Comparison of ENCODE assay signal across 25 cellular contexts in the genomic region with DNA sequence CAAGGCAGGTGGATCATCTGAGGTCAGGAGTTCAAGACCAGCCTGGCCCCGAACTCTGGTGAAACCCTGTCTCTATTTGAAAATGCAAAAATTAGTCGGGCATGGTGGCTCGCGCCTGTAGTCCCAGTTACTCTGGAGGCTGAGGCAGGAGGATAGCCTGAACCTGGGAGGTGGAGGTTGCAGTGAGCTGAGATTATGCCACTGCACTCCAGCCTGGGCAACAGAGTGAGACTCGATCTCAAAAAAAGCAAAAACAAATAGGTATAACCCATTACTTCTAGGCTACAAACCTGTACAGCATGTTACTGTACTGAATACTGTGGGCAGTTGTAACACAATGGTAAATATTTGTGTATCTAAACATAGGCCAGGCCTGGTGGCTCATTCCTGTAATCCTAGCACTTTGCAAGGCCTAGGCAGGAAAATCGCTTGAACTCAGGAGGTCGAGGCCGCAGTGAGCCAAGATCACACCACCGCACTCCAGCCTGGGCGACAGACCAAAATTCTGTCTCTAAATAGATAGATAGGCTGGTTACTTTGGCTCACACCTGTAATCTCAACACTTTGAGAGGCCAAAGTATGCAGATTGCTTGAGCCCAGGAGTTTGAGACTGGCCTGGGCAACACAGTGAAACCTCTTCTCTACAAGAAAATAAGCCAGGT.
DNase-seq lines count a peak whose midpoint lies in the region; ATAC-seq and TF ChIP-seq lines count a peak whose summit lies in the region.
"Had no signal": no experiment of that assay in that cellular context is flagged by ENCODE, and none has a peak within 500 bp of the region (broad histone marks: within the 10 kb centered on the region; RNA-seq: fewer than 3 reads in every experiment).

No MANE protein-coding gene starts in this region.

- no peaks in the 10 kb centered on the region for H3K36me3 ChIP-seq in right atrium auricular region
- no peaks in the 10 kb centered on the region for H3K36me3 ChIP-seq in psoas muscle (ENCODE audit: insufficient read depth in 1 of 2, low read depth in 1 of 2)
- peaks cover 0 to 3% of the 10 kb centered on the region in 2 experiments for H3K36me3 ChIP-seq in SK-N-SH (replicated peaks in 1 of 2; ENCODE audit: control insufficient read depth in 1 of 2, insufficient read depth in 2 of 2, low read length in 1 of 2)

- POLR2A ChIA-PET in SK-N-SH (lab: Yijun Ruan, JAX), result no interaction called here

- no peak for DNase-seq in CD14-positive monocyte (ENCODE audit: low spot score)
- peak; percentile 21 for DNase-seq in astrocyte of the hippocampus (ENCODE audit: low read depth, low spot score)
- DNase-seq in right atrium auricular region (ENCODE audit: low spot score), result no peak
- DNase-seq in psoas muscle, result no peak
- DNase-seq in amniotic stem cell (lab: John Stamatoyannopoulos, UW), result no peak
- no peak for DNase-seq in SK-N-SH
- DNase-seq in SIG-M5 (lab: John Stamatoyannopoulos, UW), result no peak
- DNase-seq in NCI-H2171 treated with DMSO at 0.1 percent for 48 hours (lab: John Stamatoyannopoulos, UW), result no peak
- DNase-seq: activated CD4-positive, alpha-beta T cell treated with anti-CD3 and anti-CD28 coated beads for 48 hours; activated CD8-positive, alpha-beta memory T cell treated with anti-CD3 and anti-CD28 coated beads, Interleukin-2, amount 10 ng/mL, durations not matched to agents 7 days and 5 days; activated naive CD8-positive, alpha-beta T cell treated with anti-CD3 and anti-CD28 coated beads for 36 hours; erythroblast; foreskin melanocyte; HFFc6; Kasumi-1; kidney; midbrain; NCI-H1048; NCI-H1930; NCI-H510A treated with DMSO at 0.1 percent for 48 hours; stimulated activated CD8-positive, alpha-beta memory T cell treated with anti-CD3 and anti-CD28 coated beads, Interleukin-4, amount 100 ng/mL, for 48 hours had no signal

- intact Hi-C loops in CD14-positive monocyte (cut with micrococcal nuclease), result loop anchor here in 1 of 2 donors (1.0 to 5.0 kb wide), 3 partner anchors 29 to 62 kb away; a partner anchor contains a TSS
- intact Hi-C loops in psoas muscle (cut with DNase I), result loop anchor here in 1 of 2 donors (5.0 kb wide), 1 partner anchor 62 kb away; a partner anchor contains a TSS

- no peak overlapping the region for H3K4me2 ChIP-seq in SK-N-SH

- TF ChIP-seq CTCF in CD14-positive monocyte (IDR thresholded peaks at IDR 0.05) (no peak), right atrium auricular region (IDR thresholded peaks at IDR 0.05) (no peak), psoas muscle (IDR thresholded peaks at IDR 0.05) (no peak), SK-N-SH (IDR thresholded peaks at IDR 0.05) (no peak)

- peaks cover 56 to 76% of the 10 kb centered on the region in 2 donors for H3K36me3 Mint-ChIP-seq in CD14-positive monocyte

- H3K4me1 Mint-ChIP-seq in CD14-positive monocyte, result peaks cover 31% of the 10 kb centered on the region

- peak; percentile 12 to 81 (median 73) for ATAC-seq in psoas muscle
- ATAC-seq: activated CD8-positive, alpha-beta memory T cell treated with anti-CD3 and anti-CD28 coated beads, Interleukin-2, amount 10 ng/mL, durations not matched to agents 7 days and 5 days; T-cell had no signal

- H3K9me2 ChIP-seq in SK-N-SH, result no peaks in the 10 kb centered on the region

- CTCF ChIA-PET in SK-N-SH (lab: Yijun Ruan, JAX), result no interaction called here

- H3K27ac ChIP-seq in right atrium auricular region, result peak overlapping the region; percentile 63 to 77
- H3K27ac ChIP-seq in psoas muscle, result peak overlapping the region; percentile 77
- H3K27ac ChIP-seq in SK-N-SH (ENCODE audit: low read depth in 2 of 2, low read length in 1 of 2), result no peak overlapping the region
- H3K27ac ChIP-seq: BLaER1 treated with 17β-estradiol and CSF1 and Interleukin-3, amounts not matched to agents 10 nM and 100 nM; dorsolateral prefrontal cortex had no signal

- no peak overlapping the region for H3K9ac ChIP-seq in SK-N-SH
- H3K9ac ChIP-seq: BLaER1 treated with 17β-estradiol and CSF1 and Interleukin-3, amounts not matched to agents 10 nM and 100 nM had no signal

- no peak overlapping the region for H2AFZ ChIP-seq in SK-N-SH (ENCODE audit: low read depth)

- peaks cover 17% of the 10 kb centered on the region for H3F3A ChIP-seq in SK-N-SH (replicated peaks; ENCODE audit: insufficient read depth)

- no peak overlapping the region for H3K4me3 Mint-ChIP-seq in CD14-positive monocyte
- H3K4me3 Mint-ChIP-seq: activated CD8-positive, alpha-beta memory T cell treated with anti-CD3 and anti-CD28 coated beads, Interleukin-2, amount 10 ng/mL, durations not matched to agents 7 days and 5 days; activated naive CD8-positive, alpha-beta T cell treated with anti-CD3 and anti-CD28 coated beads for 36 hours; HFFc6; neural crest cell; T-cell had no signal

- no peak for TF ChIP-seq RAD21 in SK-N-SH (IDR thresholded peaks at IDR 0.05; ENCODE audit: low read length)

- H3K4me3 ChIP-seq in right atrium auricular region, result no peak overlapping the region
- no peak overlapping the region for H3K4me3 ChIP-seq in psoas muscle
- no peak overlapping the region for H3K4me3 ChIP-seq in SK-N-SH (ENCODE audit: low read depth in 2 of 2, low read length in 1 of 2)
- H3K4me3 ChIP-seq: BLaER1 treated with 17β-estradiol and CSF1 and Interleukin-3, amounts not matched to agents 10 nM and 100 nM; dorsolateral prefrontal cortex had no signal

- H3K27me3 ChIP-seq in right atrium auricular region (no peaks in the 10 kb centered on the region), psoas muscle (ENCODE audit: insufficient read depth in 3 of 3, low read length in 2 of 3) (no peaks in the 10 kb centered on the region), SK-N-SH (ENCODE audit: insufficient read depth) (no peaks in the 10 kb centered on the region)
- H3K27me3 ChIP-seq: BLaER1 treated with 17β-estradiol and CSF1 and Interleukin-3, amounts not matched to agents 10 nM and 100 nM; dorsolateral prefrontal cortex had no signal

- H3K9me3 ChIP-seq in right atrium auricular region (no peaks in the 10 kb centered on the region), psoas muscle (no peaks in the 10 kb centered on the region), SK-N-SH (no peaks in the 10 kb centered on the region)
- H3K9me3 ChIP-seq: BLaER1 treated with 17β-estradiol and CSF1 and Interleukin-3, amounts not matched to agents 10 nM and 100 nM had no signal

- no peak for TF ChIP-seq EP300 in SK-N-SH (IDR thresholded peaks at IDR 0.05; ENCODE audit: borderline replicate concordance in 1 of 2, low read depth in 1 of 2, low read length in 1 of 2)

- H3K79me2 ChIP-seq in SK-N-SH (ENCODE audit: insufficient read depth), result peaks cover 89% of the 10 kb centered on the region

- WGBS in psoas muscle, 3 donors, result 54 to 62% (median 54%) methylated on average over 10 of the region's 10 CpGs
- 99% methylated on average over 10 of the region's 10 CpGs for WGBS in SK-N-SH (ENCODE audit: low lambda C conversion rate)

- H3K27ac Mint-ChIP-seq in CD14-positive monocyte, result peak overlapping the region; percentile 83 to 94 (median 90)
- H3K27ac Mint-ChIP-seq: activated CD8-positive, alpha-beta memory T cell treated with anti-CD3 and anti-CD28 coated beads, Interleukin-2, amount 10 ng/mL, durations not matched to agents 7 days and 5 days; activated naive CD8-positive, alpha-beta T cell treated with anti-CD3 and anti-CD28 coated beads for 36 hours; HFFc6; T-cell had no signal

- peaks cover 0 to 3% (median 1%) of the 10 kb centered on the region in 3 donors for H3K27me3 Mint-ChIP-seq in CD14-positive monocyte (ENCODE audit: low read depth in 3 of 3)
- H3K27me3 Mint-ChIP-seq: activated CD8-positive, alpha-beta memory T cell treated with anti-CD3 and anti-CD28 coated beads, Interleukin-2, amount 10 ng/mL, durations not matched to agents 7 days and 5 days; activated naive CD8-positive, alpha-beta T cell treated with anti-CD3 and anti-CD28 coated beads for 36 hours; T-cell had no signal

- H4K20me1 ChIP-seq in SK-N-SH (ENCODE audit: insufficient read depth), result no peaks in the 10 kb centered on the region

- H3K4me1 ChIP-seq in right atrium auricular region (peaks cover 0 to 57% of the 10 kb centered on the region in 2 donors), psoas muscle (peaks cover 34% of the 10 kb centered on the region), SK-N-SH (ENCODE audit: control insufficient read depth in 1 of 2, insufficient read depth in 2 of 2, low read depth in 1 of 2, low read length in 1 of 2) (peaks cover 15% of the 10 kb centered on the region in 2 experiments; a peak in 3 of 4 replicates)

- H3K9me3 Mint-ChIP-seq in CD14-positive monocyte, result peaks cover 0 to 6% (median 3%) of the 10 kb centered on the region in 7 donors
- H3K9me3 Mint-ChIP-seq: activated naive CD8-positive, alpha-beta T cell treated with anti-CD3 and anti-CD28 coated beads for 36 hours; HFFc6; neural crest cell; T-cell had no signal

TF ChIP-seq in SK-N-SH, 30 proteins besides CTCF, POLR2A, EP300 and RAD21:
- TF ChIP-seq GABPA (IDR thresholded peaks at IDR 0.05; ENCODE audit: low read depth), result no peak
- TF ChIP-seq MXI1 (IDR thresholded peaks at IDR 0.05; ENCODE audit: low read depth, low read length), result no peak
- no peak for TF ChIP-seq ELF1 (IDR thresholded peaks at IDR 0.05)
- no peak for TF ChIP-seq CHD2 (IDR thresholded peaks at IDR 0.05; ENCODE audit: low read length, partially characterized antibody)
- TF ChIP-seq TEAD4 (IDR thresholded peaks at IDR 0.05; ENCODE audit: borderline replicate concordance, insufficient read depth), result no peak
- no peak for TF ChIP-seq RCOR1 (IDR thresholded peaks at IDR 0.05; ENCODE audit: low read length)
- TF ChIP-seq POLR2AphosphoS5 (IDR thresholded peaks at IDR 0.05; ENCODE audit: low read depth, low read length), result no peak
- no peak for TF ChIP-seq RXRA (IDR thresholded peaks at IDR 0.05; ENCODE audit: borderline replicate concordance, low read depth)
- no peak for TF ChIP-seq NFIC (IDR thresholded peaks at IDR 0.05; ENCODE audit: borderline replicate concordance)
- no peak for TF ChIP-seq TAF1 (IDR thresholded peaks at IDR 0.05; ENCODE audit: borderline replicate concordance, low read depth, low read length)
- no peak for TF ChIP-seq MEF2A (IDR thresholded peaks at IDR 0.05; ENCODE audit: borderline replicate concordance, low read depth)
- no peak for TF ChIP-seq SMC3 (IDR thresholded peaks at IDR 0.05; ENCODE audit: low read depth, low read length)

Comparison
In these comparisons a context has a peak if more than half of its experiments do, and no peak if none do; other contexts are left out.
1. H3K27ac ChIP-seq: peak in right atrium auricular region (2 of 2) and psoas muscle (single experiment); none in SK-N-SH (0 of 2).